Comparison of ENCODE assay signal across 1 cellular context in genomic region chr1:221881805-221882581, GRCh38.
A peak's percentile ranks its signal among the peaks of the same experiment; 100 is the strongest.
TF ChIP-seq lines count a peak whose summit lies in the region.

No MANE protein-coding gene starts in this region.

TF ChIP-seq in GM12878, 131 proteins besides CTCF, POLR2A, EP300 and RAD21 (continued from another document):
- peak; percentile 20 for TF ChIP-seq PBX3 (IDR thresholded peaks at IDR 0.05; ENCODE audit: insufficient replicate concordance, low read depth, low read length)
- TF ChIP-seq CEBPB (IDR thresholded peaks at IDR 0.05; ENCODE audit: borderline replicate concordance in 1 of 2, low read depth in 2 of 2, low read length in 2 of 2), result no peak
- no peak for TF ChIP-seq BMI1 (IDR thresholded peaks at IDR 0.05; ENCODE audit: borderline replicate concordance)
- TF ChIP-seq IKZF1 (conservative IDR thresholded peaks at IDR 0.05), result 0 out of 2 replicates have a peak, but pooled peaks have one; percentile 9
- 0 out of 4 replicates have a peak, but pooled peaks of 1 of the 2 experiments have one; percentile 26 for TF ChIP-seq BHLHE40 (IDR thresholded peaks at IDR 0.05; ENCODE audit: borderline replicate concordance in 1 of 2, low read depth in 2 of 2, low read length in 1 of 2)
- TF ChIP-seq MEF2B (IDR thresholded peaks at IDR 0.05; ENCODE audit: partially characterized antibody, poor library complexity, severe bottlenecking), result peak; percentile 57
- no peak for TF ChIP-seq KDM1A (IDR thresholded peaks at IDR 0.05; ENCODE audit: borderline replicate concordance)
